Comparison of ENCODE assay signal across 24 cellular contexts in the genomic region with DNA sequence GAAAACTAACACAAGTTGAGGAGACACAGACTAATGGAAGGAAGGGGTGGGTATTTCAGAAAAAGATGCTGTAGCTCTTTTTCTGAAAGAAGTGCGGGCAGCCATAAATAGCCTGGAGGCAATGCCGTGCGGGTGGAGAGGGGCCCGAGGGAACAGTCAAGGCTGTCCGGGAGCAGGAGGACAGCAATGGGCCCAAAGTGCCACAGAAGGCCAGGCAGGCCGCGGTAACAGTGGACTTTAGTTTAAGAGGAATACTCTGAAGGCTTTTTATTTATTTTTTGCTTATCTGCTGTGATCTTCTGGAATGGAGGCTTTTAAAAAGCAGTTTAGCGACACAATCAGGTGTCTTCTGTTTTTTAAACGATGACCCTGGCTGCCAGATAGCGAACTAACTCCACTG. TPM values are rescaled to one million over a fixed set of nuclear protein-coding genes. Genes with fewer than 3 reads are reported as not detected.
A peak's percentile ranks its signal among the peaks of the same experiment; 100 is the strongest.
DNase-seq lines count a peak whose midpoint lies in the region; ATAC-seq and TF ChIP-seq lines count a peak whose summit lies in the region.
"Had no signal": no experiment of that assay in that cellular context is flagged by ENCODE, and none has a peak within 500 bp of the region (broad histone marks: within the 10 kb centered on the region; RNA-seq: fewer than 3 reads in every experiment).

No MANE protein-coding gene starts in this region.

- TF ChIP-seq CTCF in left ventricle myocardium inferior (IDR thresholded peaks at IDR 0.05; ENCODE audit: borderline replicate concordance) (no peak), glutamatergic neuron (IDR thresholded peaks at IDR 0.05; ENCODE audit: partially characterized antibody, unreplicated experiment) (no peak), type B pancreatic cell (conservative IDR thresholded peaks at IDR 0.05) (no peak)

- DNase-seq in left ventricle myocardium inferior (no peak), cardiac septum (ENCODE audit: low spot score) (no peak), T-helper 17 cell (no peak), glutamatergic neuron (peak; percentile 62), type B pancreatic cell (ENCODE audit: extremely low spot score, unreplicated experiment) (no peak)
- no peak for DNase-seq in stimulated activated CD4-positive, alpha-beta T cell treated with anti-CD3 and anti-CD28 coated beads, Interleukin-4, amount 100 ng/mL, for 24 hours
- DNase-seq: activated CD4-positive, CD25-positive, alpha-beta regulatory T cell; activated CD8-positive, alpha-beta memory T cell treated with anti-CD3 and anti-CD28 coated beads, Interleukin-2, amount 10 ng/mL, durations not matched to agents 7 days and 5 days; activated naive CD4-positive, alpha-beta T cell treated with Interleukin-2 at 50 U/mL for 16 hours; brain microvascular endothelial cell; dorsolateral prefrontal cortex; erythroblast; MV-4-11; NCI-H2029; NCI-H524 treated with DMSO at 0.1 percent for 48 hours; Right ventricle myocardium superior; stimulated activated CD4-positive, alpha-beta T cell treated with anti-CD3 and anti-CD28 coated beads, Interleukin-1b, Interleukin-23, amount 100 ng/mL, for 48 hours; T-cell; uterus had no signal

- H3K4me1 Mint-ChIP-seq in T-helper 17 cell, result peaks cover 37% of the 10 kb centered on the region
- peaks cover 34% of the 10 kb centered on the region for H3K4me1 Mint-ChIP-seq in glutamatergic neuron (ENCODE audit: low read depth, unreplicated experiment)
- peaks cover 22% of the 10 kb centered on the region for H3K4me1 Mint-ChIP-seq in type B pancreatic cell (ENCODE audit: unreplicated experiment)

- H3K36me3 ChIP-seq in left ventricle myocardium inferior, result peaks cover 24% of the 10 kb centered on the region
- H3K36me3 ChIP-seq: uterus had no signal

- no peaks in the 10 kb centered on the region for H3K9me3 ChIP-seq in left ventricle myocardium inferior (replicated peaks)
- H3K9me3 ChIP-seq in T-helper 17 cell (ENCODE audit: control insufficient read depth, low read length, poor library complexity, severe bottlenecking), result no peaks in the 10 kb centered on the region
- H3K9me3 ChIP-seq: gastroesophageal sphincter, HAP-1, uterus had no signal

- H3K4me1 ChIP-seq in left ventricle myocardium inferior, result peaks cover 62% of the 10 kb centered on the region
- H3K4me1 ChIP-seq: uterus had no signal

- intact Hi-C loops in left ventricle myocardium inferior (cut with micrococcal nuclease) (no loop called here), cardiac septum (cut with DNase I) (loop anchor here (5.0 kb wide), 1 partner anchor 213 kb away; the partner anchor contains the start of gene ASAP2)

- peak overlapping the region; percentile 18 for H3K4me3 ChIP-seq in left ventricle myocardium inferior
- H3K4me3 ChIP-seq: gastroesophageal sphincter, HAP-1, K562, uterus had no signal

- no peaks in the 10 kb centered on the region for H3K27me3 ChIP-seq in left ventricle myocardium inferior (ENCODE audit: low read depth)
- H3K27me3 ChIP-seq: brain microvascular endothelial cell, dorsolateral prefrontal cortex, gastroesophageal sphincter, uterus had no signal

- H3K27me3 Mint-ChIP-seq in T-helper 17 cell, result no peaks in the 10 kb centered on the region
- H3K27me3 Mint-ChIP-seq in glutamatergic neuron (ENCODE audit: unreplicated experiment), result peaks cover 2% of the 10 kb centered on the region
- H3K27me3 Mint-ChIP-seq in type B pancreatic cell, result no peaks in the 10 kb centered on the region
- H3K27me3 Mint-ChIP-seq: activated CD8-positive, alpha-beta memory T cell treated with anti-CD3 and anti-CD28 coated beads, Interleukin-2, amount 10 ng/mL, durations not matched to agents 7 days and 5 days; T-cell had no signal

- ATAC-seq in T-helper 17 cell (no peak), GM19397 (IDR thresholded peaks at IDR 0.05; ENCODE audit: unreplicated experiment) (no peak), GM18907 (IDR thresholded peaks at IDR 0.05; ENCODE audit: unreplicated experiment) (no peak)
- ATAC-seq: activated CD8-positive, alpha-beta memory T cell treated with anti-CD3 and anti-CD28 coated beads, Interleukin-2, amount 10 ng/mL, durations not matched to agents 7 days and 5 days; gastroesophageal sphincter; K562; T-cell had no signal

- H3K27ac ChIP-seq in left ventricle myocardium inferior (replicated peaks), result no peak overlapping the region
- H3K27ac ChIP-seq: brain microvascular endothelial cell, gastroesophageal sphincter had no signal

- H3K4me3 Mint-ChIP-seq in T-helper 17 cell (peak overlapping the region; percentile 21), glutamatergic neuron (ENCODE audit: unreplicated experiment) (peak overlapping the region; percentile 80), type B pancreatic cell (peak overlapping the region; percentile 54)
- H3K4me3 Mint-ChIP-seq: activated CD8-positive, alpha-beta memory T cell treated with anti-CD3 and anti-CD28 coated beads, Interleukin-2, amount 10 ng/mL, durations not matched to agents 7 days and 5 days had no signal

- H3K9me3 Mint-ChIP-seq in glutamatergic neuron (ENCODE audit: unreplicated experiment), result peaks cover 4% of the 10 kb centered on the region
- H3K9me3 Mint-ChIP-seq in type B pancreatic cell, result no peaks in the 10 kb centered on the region
- H3K9me3 Mint-ChIP-seq: T-cell had no signal

- H3K27ac Mint-ChIP-seq in T-helper 17 cell (no peak overlapping the region), glutamatergic neuron (ENCODE audit: unreplicated experiment) (peak overlapping the region; percentile 76), type B pancreatic cell (peak overlapping the region; percentile 36)
- H3K27ac Mint-ChIP-seq: activated CD8-positive, alpha-beta memory T cell treated with anti-CD3 and anti-CD28 coated beads, Interleukin-2, amount 10 ng/mL, durations not matched to agents 7 days and 5 days; T-cell had no signal

- H3K36me3 Mint-ChIP-seq in T-helper 17 cell (ENCODE audit: low read depth), result peaks cover 4% of the 10 kb centered on the region
- H3K36me3 Mint-ChIP-seq in glutamatergic neuron (ENCODE audit: unreplicated experiment), result no peaks in the 10 kb centered on the region
- peaks cover 10% of the 10 kb centered on the region for H3K36me3 Mint-ChIP-seq in type B pancreatic cell

RNA-seq across cellular contexts. Expression of gene ITGB1BP1, which starts 2.8 kb away (rescaled TPM):
- 75.6 TPM for total RNA-seq in left ventricle myocardium inferior
- total RNA-seq in cardiac septum, result 160 TPM
- 10 to 100 TPM; 62.6 to 74.9 TPM for total RNA-seq in T-helper 17 cell
- 62.7 TPM for total RNA-seq in glutamatergic neuron (ENCODE audit: unreplicated experiment)
- 57.2 and 79.0 TPM in 2 replicates for total RNA-seq in type B pancreatic cell (ENCODE audit: low replicate concordance)

RNA-seq across cellular contexts. Expression of gene CPSF3, which starts 3.0 kb away (rescaled TPM):
- 15.6 TPM for total RNA-seq in left ventricle myocardium inferior
- 17.1 TPM for total RNA-seq in cardiac septum
- 10 to 100 TPM; 18.1 to 19.0 TPM for total RNA-seq in T-helper 17 cell
- total RNA-seq in glutamatergic neuron (ENCODE audit: unreplicated experiment), result 33.3 TPM
- 38.9 and 60.6 TPM in 2 replicates for total RNA-seq in type B pancreatic cell (ENCODE audit: low replicate concordance)

RNA-seq across cellular contexts. Expression of gene IAH1, which starts 53.9 kb away (rescaled TPM):
- total RNA-seq in left ventricle myocardium inferior (82.9 TPM), cardiac septum (92.0 TPM), T-helper 17 cell (10 to 100 TPM; 43.6 to 45.2 TPM), glutamatergic neuron (ENCODE audit: unreplicated experiment) (24.4 TPM), type B pancreatic cell (ENCODE audit: low replicate concordance) (32.4 and 43.9 TPM in 2 replicates)

Comparison
In these comparisons a context has a peak if more than half of its experiments do, and no peak if none do; other contexts are left out.
1. H3K4me3 Mint-ChIP-seq: peak in every context shown above with its lines; median percentile 80 in glutamatergic neuron; 54 in type B pancreatic cell; 21 in T-helper 17 cell.